17 cellular contexts compared by ENCODE assay signal in genomic region chr11:109606256-109606655, GRCh38.
A peak's percentile ranks its signal among the peaks of the same experiment; 100 is the strongest.
DNase-seq lines count a peak whose midpoint lies in the region; ATAC-seq and TF ChIP-seq lines count a peak whose summit lies in the region.
"Had no signal": no experiment of that assay in that cellular context is flagged by ENCODE, and none has a peak within 500 bp of the region (broad histone marks: within the 10 kb centered on the region; RNA-seq: fewer than 3 reads in every experiment).

No MANE protein-coding gene starts in this region.

- H3K27ac ChIP-seq in vagina = no peak overlapping the region
- H3K27ac ChIP-seq in gastrocnemius medialis = no peak overlapping the region

- H3K27me3 Mint-ChIP-seq in brain = no peaks in the 10 kb centered on the region
- H3K27me3 Mint-ChIP-seq in nephron (ENCODE audit: low read depth) = peaks cover 4% of the 10 kb centered on the region
- H3K27me3 Mint-ChIP-seq: B cell; CD4-positive, alpha-beta T cell had no signal

- H3K4me1 ChIP-seq in vagina (no peaks in the 10 kb centered on the region), gastrocnemius medialis (no peaks in the 10 kb centered on the region)
- H3K4me1 ChIP-seq: HAP-1 had no signal

- H3K36me3 Mint-ChIP-seq in brain = no peaks in the 10 kb centered on the region
- H3K36me3 Mint-ChIP-seq in nephron (ENCODE audit: low read depth) = no peaks in the 10 kb centered on the region

- no peaks in the 10 kb centered on the region for H3K27me3 ChIP-seq in vagina
- no peaks in the 10 kb centered on the region for H3K27me3 ChIP-seq in gastrocnemius medialis

- peak overlapping the region in 3 of 5 experiments; percentile 80 to 92 (median 90) for H3K27ac Mint-ChIP-seq in brain
- H3K27ac Mint-ChIP-seq in nephron = peak overlapping the region in 2 of 3 experiments; percentile 30 to 75
- H3K27ac Mint-ChIP-seq: B cell; CD4-positive, alpha-beta T cell had no signal

- TF ChIP-seq CTCF in brain (conservative IDR thresholded peaks at IDR 0.05) = no peak
- no peak for TF ChIP-seq CTCF in nephron (IDR thresholded peaks at IDR 0.05; ENCODE audit: unreplicated experiment in 3 of 3)
- no peak for TF ChIP-seq CTCF in vagina (IDR thresholded peaks at IDR 0.05)
- no peak for TF ChIP-seq CTCF in gastrocnemius medialis (IDR thresholded peaks at IDR 0.05 in 4 of 5, conservative IDR thresholded peaks at IDR 0.05 in 1 of 5)

- H3K9me3 Mint-ChIP-seq in brain = no peaks in the 10 kb centered on the region
- no peaks in the 10 kb centered on the region for H3K9me3 Mint-ChIP-seq in nephron
- H3K9me3 Mint-ChIP-seq: CD4-positive, alpha-beta T cell had no signal

- H3K9me3 ChIP-seq in vagina = no peaks in the 10 kb centered on the region
- H3K9me3 ChIP-seq in gastrocnemius medialis = no peaks in the 10 kb centered on the region
- H3K9me3 ChIP-seq: HAP-1 had no signal

- H3K4me3 Mint-ChIP-seq in brain (no peak overlapping the region), nephron (no peak overlapping the region)
- H3K4me3 Mint-ChIP-seq: B cell; CD4-positive, alpha-beta T cell had no signal

- no peak for TF ChIP-seq POLR2A in erythroblast (IDR thresholded peaks at IDR 0.05; ENCODE audit: low read length)
- no peak for TF ChIP-seq POLR2A in vagina (IDR thresholded peaks at IDR 0.05)
- TF ChIP-seq POLR2A in gastrocnemius medialis (IDR thresholded peaks at IDR 0.05) = no peak

- DNase-seq in AG20443 (ENCODE audit: low spot score) = peak; percentile 19
- peak; percentile 13 to 28 for DNase-seq in Kasumi-1 (lab: John Stamatoyannopoulos, UW)
- DNase-seq in erythroblast (lab: John Stamatoyannopoulos, UW) = no peak
- DNase-seq in vagina (ENCODE audit: extremely low spot score in 2 of 2) = no peak
- DNase-seq in gastrocnemius medialis = no peak
- DNase-seq: 8988T; C1 segment of cervical spinal cord; CD4-positive, alpha-beta T cell; DMS153; DMS79 treated with DMSO at 0.1 percent for 48 hours; EL had no signal

- intact Hi-C loops in vagina (cut with DNase I) = no loop called here
- intact Hi-C loops in gastrocnemius medialis (cut with DNase I; ENCODE audit: low total_unique reads) = no loop called here

- H3K36me3 ChIP-seq in vagina = no peaks in the 10 kb centered on the region
- H3K36me3 ChIP-seq in gastrocnemius medialis = no peaks in the 10 kb centered on the region
- H3K36me3 ChIP-seq: HAP-1 had no signal

- H3K4me3 ChIP-seq in vagina (no peak overlapping the region), gastrocnemius medialis (no peak overlapping the region)
- H3K4me3 ChIP-seq: HAP-1 had no signal

- no peak for ATAC-seq in gastrocnemius medialis
- no peak for ATAC-seq in GM18870 (IDR thresholded peaks at IDR 0.05; ENCODE audit: unreplicated experiment)
- ATAC-seq: HepG2 had no signal

- in situ Hi-C loops in gastrocnemius medialis (cut with MboI; ENCODE audit: low sequenced_read_pairs in 4 of 4) = no loop called here

- H3K4me1 Mint-ChIP-seq in brain = peaks cover 56% of the 10 kb centered on the region
- H3K4me1 Mint-ChIP-seq in nephron = peaks cover 45% of the 10 kb centered on the region
- H3K4me1 Mint-ChIP-seq: B cell had no signal

Comparison
In these comparisons a context has a peak if more than half of its experiments do, and no peak if none do; other contexts are left out.
1. DNase-seq: peak in AG20443 (single experiment) and Kasumi-1 (2 of 2); none in erythroblast (0 of 2), vagina (0 of 2) and gastrocnemius medialis (0 of 2).